ENCODE assay signal across 21 cellular contexts in genomic region chr10:31937371-31937770, GRCh38. TPM values are rescaled to one million over a fixed set of nuclear protein-coding genes. Genes with fewer than 3 reads are reported as not detected.
DNase-seq lines count a peak whose midpoint lies in the region; ATAC-seq and TF ChIP-seq lines count a peak whose summit lies in the region.
"Had no signal": no experiment of that assay in that cellular context is flagged by ENCODE, and none has a peak within 500 bp of the region (broad histone marks: within the 10 kb centered on the region; RNA-seq: fewer than 3 reads in every experiment).

No MANE protein-coding gene starts in this region.

- H3K27ac ChIP-seq in right atrium auricular region (peak overlapping the region in 1 of 2 donors; percentile 29), esophagus squamous epithelium (peak overlapping the region in 3 of 4 donors; percentile 27 to 62 (median 45)), transverse colon (peak overlapping the region; percentile 61 to 72 (median 66))
- H3K27ac ChIP-seq: foreskin keratinocyte, neural progenitor cell had no signal

- H3K27me3 ChIP-seq in right atrium auricular region (no peaks in the 10 kb centered on the region), esophagus squamous epithelium (no peaks in the 10 kb centered on the region), transverse colon (no peaks in the 10 kb centered on the region)
- H3K27me3 ChIP-seq: foreskin keratinocyte, neural progenitor cell had no signal

- H3K9me3 ChIP-seq in right atrium auricular region, result no peaks in the 10 kb centered on the region
- H3K9me3 ChIP-seq in esophagus squamous epithelium, result no peaks in the 10 kb centered on the region
- no peaks in the 10 kb centered on the region for H3K9me3 ChIP-seq in mucosa of descending colon
- H3K9me3 ChIP-seq in transverse colon, result no peaks in the 10 kb centered on the region
- H3K9me3 ChIP-seq: HAP-1 had no signal

- in situ Hi-C loops in transverse colon (cut with MboI; ENCODE audit: low pct_ligation_motif_present in 1 of 4, low pct_unique_long_range_greater_than_20kb in 1 of 4, low sequenced_read_pairs in 3 of 4), result no loop called here

- 58 to 73% methylated on average over 4 to 5 of the region's 9 CpGs for WGBS in esophagus squamous epithelium, 2 donors
- WGBS in transverse colon (ENCODE audit: low coverage in 1 of 2), 2 donors, result 53 to 60% methylated on average over 4 to 9 of the region's 9 CpGs

- no peak for DNase-seq in Right ventricle myocardium inferior (ENCODE audit: missing footprints)
- no peak for DNase-seq in right atrium auricular region (ENCODE audit: low spot score)
- no peak for DNase-seq in esophagus squamous epithelium (lab: John Stamatoyannopoulos, UW)
- DNase-seq in mucosa of descending colon, result peak in 2 of 3 donors; percentile 13 to 33
- DNase-seq in transverse colon, result no peak
- DNase-seq in KG1 (lab: John Stamatoyannopoulos, UW), result no peak
- no peak for DNase-seq in stimulated activated CD4-positive, alpha-beta T cell treated with anti-CD3 and anti-CD28 coated beads, Interleukin-2, amount 100 ng/mL, for 48 hours
- DNase-seq in activated naive CD4-positive, alpha-beta T cell (lab: John Stamatoyannopoulos, UW), result no peak
- DNase-seq: 8988T; activated CD4-positive, alpha-beta T cell treated with anti-CD3 and anti-CD28 coated beads for 1 hour; DMS153; kidney glomerular epithelial cell; MM.1S; NCI-H146; NCI-H82; stimulated activated naive CD4-positive, alpha-beta T cell; T1000 had no signal

- H3K4me1 ChIP-seq in right atrium auricular region (peaks cover 0 to 6% of the 10 kb centered on the region in 2 donors), esophagus squamous epithelium (peaks cover 0 to 37% (median 10%) of the 10 kb centered on the region in 3 donors), mucosa of descending colon (ENCODE audit: low read depth) (peaks cover 3% of the 10 kb centered on the region), transverse colon (peaks cover 0 to 18% (median 9%) of the 10 kb centered on the region in 4 donors)
- H3K4me1 ChIP-seq: HAP-1, neural progenitor cell had no signal

- TF ChIP-seq POLR2A in esophagus squamous epithelium (IDR thresholded peaks at IDR 0.05) (no peak), transverse colon (IDR thresholded peaks at IDR 0.05) (no peak)

- peak; percentile 63 for ATAC-seq in Right ventricle myocardium inferior
- peak; percentile 17 for ATAC-seq in mucosa of descending colon
- ATAC-seq: GM12878 had no signal

- no peak for TF ChIP-seq EP300 in transverse colon (IDR thresholded peaks at IDR 0.05; ENCODE audit: low read depth)

- TF ChIP-seq CTCF in right atrium auricular region (IDR thresholded peaks at IDR 0.05) (no peak), esophagus squamous epithelium (IDR thresholded peaks at IDR 0.05) (no peak), mucosa of descending colon (IDR thresholded peaks at IDR 0.05) (no peak), transverse colon (IDR thresholded peaks at IDR 0.05) (no peak)

- H3K36me3 ChIP-seq in right atrium auricular region, result no peaks in the 10 kb centered on the region
- H3K36me3 ChIP-seq in esophagus squamous epithelium, result no peaks in the 10 kb centered on the region
- no peaks in the 10 kb centered on the region for H3K36me3 ChIP-seq in mucosa of descending colon (ENCODE audit: low read depth)
- H3K36me3 ChIP-seq in transverse colon, result no peaks in the 10 kb centered on the region
- H3K36me3 ChIP-seq: HAP-1, neural progenitor cell had no signal

- intact Hi-C loops in Right ventricle myocardium inferior (cut with DNase I), result no loop called here
- intact Hi-C loops in esophagus squamous epithelium (cut with DNase I), result no loop called here
- intact Hi-C loops in mucosa of descending colon (cut with DNase I, micrococcal nuclease), result no loop called here
- intact Hi-C loops in transverse colon (cut with DNase I; ENCODE audit: low total_unique reads), result no loop called here

- no peak overlapping the region for H3K4me3 ChIP-seq in right atrium auricular region
- no peak overlapping the region for H3K4me3 ChIP-seq in esophagus squamous epithelium
- no peak overlapping the region for H3K4me3 ChIP-seq in mucosa of descending colon
- no peak overlapping the region for H3K4me3 ChIP-seq in transverse colon
- H3K4me3 ChIP-seq: GM12878, HAP-1, neural progenitor cell had no signal

RNA-seq across cellular contexts. Expression of gene ARHGAP12, which starts 8.7 kb away (rescaled TPM):
- total RNA-seq in Right ventricle myocardium inferior (21.5 TPM), right atrium auricular region (10 to 100 TPM; 20.8 to 24.1 TPM), esophagus squamous epithelium (10 to 100 TPM in 3 of 4 donors, 1 to 10 TPM in 1; 8.5 to 31.3 (median 16.9) TPM), mucosa of descending colon (10 to 100 TPM; 37.2 to 44.4 (median 44.3) TPM), transverse colon (10 to 100 TPM; 19.9 to 60.5 (median 46.1) TPM)

Comparison
In these comparisons a context has a peak if more than half of its experiments do, and no peak if none do; other contexts are left out.
1. DNase-seq: peak in mucosa of descending colon (2 of 3); none in Right ventricle myocardium inferior (single experiment), right atrium auricular region (single experiment), esophagus squamous epithelium (single experiment), transverse colon (single experiment), KG1 (single experiment), stimulated activated CD4-positive, alpha-beta T cell treated with anti-CD3 and anti-CD28 coated beads, Interleukin-2, amount 100 ng/mL, for 48 hours (0 of 2) and activated naive CD4-positive, alpha-beta T cell (0 of 4).